In the genomic region with DNA sequence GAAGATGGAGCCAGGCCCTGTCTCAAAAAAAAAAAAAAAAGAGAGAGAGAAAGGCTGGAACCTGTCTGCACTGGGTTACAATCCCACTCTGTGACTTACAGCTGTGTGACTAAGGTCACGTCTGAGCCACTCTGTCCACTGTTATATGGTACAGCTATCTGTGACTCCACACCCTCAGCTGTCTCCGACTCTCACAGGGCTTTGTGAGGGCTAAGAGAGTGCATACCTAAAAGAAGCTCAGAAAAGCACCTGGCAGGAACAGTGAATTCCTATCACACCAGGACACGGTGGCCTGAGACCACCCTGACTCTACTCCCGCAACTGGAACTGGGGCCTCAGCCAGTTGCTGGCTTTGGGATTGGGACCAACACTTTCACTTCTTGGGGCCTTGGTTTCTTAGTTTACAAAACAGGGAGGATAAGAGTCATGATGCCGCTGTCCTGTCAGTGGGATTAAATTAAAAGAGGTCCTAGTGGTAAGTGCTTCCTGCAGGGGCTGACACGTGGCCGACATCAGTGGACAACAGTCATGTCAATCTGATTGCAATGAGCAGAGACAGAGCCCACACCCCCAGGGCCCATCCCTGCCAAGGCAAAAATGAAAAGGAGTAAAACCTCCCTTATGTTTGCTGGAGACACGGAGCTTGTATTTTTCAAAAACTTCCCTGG, we compare ENCODE assay signal across 1 cellular context.
A peak's percentile ranks its signal among the peaks of the same experiment; 100 is the strongest.
TF ChIP-seq lines count a peak whose summit lies in the region.

No MANE protein-coding gene starts in this region.

TF ChIP-seq in K562, 482 proteins besides CTCF, POLR2A, EP300 and RAD21 (continued from another document):
- TF ChIP-seq, protein P1, sequence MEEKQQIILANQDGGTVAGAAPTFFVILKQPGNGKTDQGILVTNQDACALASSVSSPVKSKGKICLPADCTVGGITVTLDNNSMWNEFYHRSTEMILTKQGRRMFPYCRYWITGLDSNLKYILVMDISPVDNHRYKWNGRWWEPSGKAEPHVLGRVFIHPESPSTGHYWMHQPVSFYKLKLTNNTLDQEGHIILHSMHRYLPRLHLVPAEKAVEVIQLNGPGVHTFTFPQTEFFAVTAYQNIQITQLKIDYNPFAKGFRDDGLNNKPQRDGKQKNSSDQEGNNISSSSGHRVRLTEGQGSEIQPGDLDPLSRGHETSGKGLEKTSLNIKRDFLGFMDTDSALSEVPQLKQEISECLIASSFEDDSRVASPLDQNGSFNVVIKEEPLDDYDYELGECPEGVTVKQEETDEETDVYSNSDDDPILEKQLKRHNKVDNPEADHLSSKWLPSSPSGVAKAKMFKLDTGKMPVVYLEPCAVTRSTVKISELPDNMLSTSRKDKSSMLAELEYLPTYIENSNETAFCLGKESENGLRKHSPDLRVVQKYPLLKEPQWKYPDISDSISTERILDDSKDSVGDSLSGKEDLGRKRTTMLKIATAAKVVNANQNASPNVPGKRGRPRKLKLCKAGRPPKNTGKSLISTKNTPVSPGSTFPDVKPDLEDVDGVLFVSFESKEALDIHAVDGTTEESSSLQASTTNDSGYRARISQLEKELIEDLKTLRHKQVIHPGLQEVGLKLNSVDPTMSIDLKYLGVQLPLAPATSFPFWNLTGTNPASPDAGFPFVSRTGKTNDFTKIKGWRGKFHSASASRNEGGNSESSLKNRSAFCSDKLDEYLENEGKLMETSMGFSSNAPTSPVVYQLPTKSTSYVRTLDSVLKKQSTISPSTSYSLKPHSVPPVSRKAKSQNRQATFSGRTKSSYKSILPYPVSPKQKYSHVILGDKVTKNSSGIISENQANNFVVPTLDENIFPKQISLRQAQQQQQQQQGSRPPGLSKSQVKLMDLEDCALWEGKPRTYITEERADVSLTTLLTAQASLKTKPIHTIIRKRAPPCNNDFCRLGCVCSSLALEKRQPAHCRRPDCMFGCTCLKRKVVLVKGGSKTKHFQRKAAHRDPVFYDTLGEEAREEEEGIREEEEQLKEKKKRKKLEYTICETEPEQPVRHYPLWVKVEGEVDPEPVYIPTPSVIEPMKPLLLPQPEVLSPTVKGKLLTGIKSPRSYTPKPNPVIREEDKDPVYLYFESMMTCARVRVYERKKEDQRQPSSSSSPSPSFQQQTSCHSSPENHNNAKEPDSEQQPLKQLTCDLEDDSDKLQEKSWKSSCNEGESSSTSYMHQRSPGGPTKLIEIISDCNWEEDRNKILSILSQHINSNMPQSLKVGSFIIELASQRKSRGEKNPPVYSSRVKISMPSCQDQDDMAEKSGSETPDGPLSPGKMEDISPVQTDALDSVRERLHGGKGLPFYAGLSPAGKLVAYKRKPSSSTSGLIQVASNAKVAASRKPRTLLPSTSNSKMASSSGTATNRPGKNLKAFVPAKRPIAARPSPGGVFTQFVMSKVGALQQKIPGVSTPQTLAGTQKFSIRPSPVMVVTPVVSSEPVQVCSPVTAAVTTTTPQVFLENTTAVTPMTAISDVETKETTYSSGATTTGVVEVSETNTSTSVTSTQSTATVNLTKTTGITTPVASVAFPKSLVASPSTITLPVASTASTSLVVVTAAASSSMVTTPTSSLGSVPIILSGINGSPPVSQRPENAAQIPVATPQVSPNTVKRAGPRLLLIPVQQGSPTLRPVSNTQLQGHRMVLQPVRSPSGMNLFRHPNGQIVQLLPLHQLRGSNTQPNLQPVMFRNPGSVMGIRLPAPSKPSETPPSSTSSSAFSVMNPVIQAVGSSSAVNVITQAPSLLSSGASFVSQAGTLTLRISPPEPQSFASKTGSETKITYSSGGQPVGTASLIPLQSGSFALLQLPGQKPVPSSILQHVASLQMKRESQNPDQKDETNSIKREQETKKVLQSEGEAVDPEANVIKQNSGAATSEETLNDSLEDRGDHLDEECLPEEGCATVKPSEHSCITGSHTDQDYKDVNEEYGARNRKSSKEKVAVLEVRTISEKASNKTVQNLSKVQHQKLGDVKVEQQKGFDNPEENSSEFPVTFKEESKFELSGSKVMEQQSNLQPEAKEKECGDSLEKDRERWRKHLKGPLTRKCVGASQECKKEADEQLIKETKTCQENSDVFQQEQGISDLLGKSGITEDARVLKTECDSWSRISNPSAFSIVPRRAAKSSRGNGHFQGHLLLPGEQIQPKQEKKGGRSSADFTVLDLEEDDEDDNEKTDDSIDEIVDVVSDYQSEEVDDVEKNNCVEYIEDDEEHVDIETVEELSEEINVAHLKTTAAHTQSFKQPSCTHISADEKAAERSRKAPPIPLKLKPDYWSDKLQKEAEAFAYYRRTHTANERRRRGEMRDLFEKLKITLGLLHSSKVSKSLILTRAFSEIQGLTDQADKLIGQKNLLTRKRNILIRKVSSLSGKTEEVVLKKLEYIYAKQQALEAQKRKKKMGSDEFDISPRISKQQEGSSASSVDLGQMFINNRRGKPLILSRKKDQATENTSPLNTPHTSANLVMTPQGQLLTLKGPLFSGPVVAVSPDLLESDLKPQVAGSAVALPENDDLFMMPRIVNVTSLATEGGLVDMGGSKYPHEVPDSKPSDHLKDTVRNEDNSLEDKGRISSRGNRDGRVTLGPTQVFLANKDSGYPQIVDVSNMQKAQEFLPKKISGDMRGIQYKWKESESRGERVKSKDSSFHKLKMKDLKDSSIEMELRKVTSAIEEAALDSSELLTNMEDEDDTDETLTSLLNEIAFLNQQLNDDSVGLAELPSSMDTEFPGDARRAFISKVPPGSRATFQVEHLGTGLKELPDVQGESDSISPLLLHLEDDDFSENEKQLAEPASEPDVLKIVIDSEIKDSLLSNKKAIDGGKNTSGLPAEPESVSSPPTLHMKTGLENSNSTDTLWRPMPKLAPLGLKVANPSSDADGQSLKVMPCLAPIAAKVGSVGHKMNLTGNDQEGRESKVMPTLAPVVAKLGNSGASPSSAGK (IDR thresholded peaks at IDR 0.05) = peak; percentile 75
- no peak for TF ChIP-seq LEF1 (IDR thresholded peaks at IDR 0.05)
- TF ChIP-seq, protein P2, sequence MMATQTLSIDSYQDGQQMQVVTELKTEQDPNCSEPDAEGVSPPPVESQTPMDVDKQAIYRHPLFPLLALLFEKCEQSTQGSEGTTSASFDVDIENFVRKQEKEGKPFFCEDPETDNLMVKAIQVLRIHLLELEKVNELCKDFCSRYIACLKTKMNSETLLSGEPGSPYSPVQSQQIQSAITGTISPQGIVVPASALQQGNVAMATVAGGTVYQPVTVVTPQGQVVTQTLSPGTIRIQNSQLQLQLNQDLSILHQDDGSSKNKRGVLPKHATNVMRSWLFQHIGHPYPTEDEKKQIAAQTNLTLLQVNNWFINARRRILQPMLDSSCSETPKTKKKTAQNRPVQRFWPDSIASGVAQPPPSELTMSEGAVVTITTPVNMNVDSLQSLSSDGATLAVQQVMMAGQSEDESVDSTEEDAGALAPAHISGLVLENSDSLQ (IDR thresholded peaks at IDR 0.05) = peak; percentile 73
- TF ChIP-seq TEAD2 (tag; IDR thresholded peaks at IDR 0.05) = no peak
- no peak for TF ChIP-seq NFATC3 (IDR thresholded peaks at IDR 0.05)
- TF ChIP-seq, protein P3, sequence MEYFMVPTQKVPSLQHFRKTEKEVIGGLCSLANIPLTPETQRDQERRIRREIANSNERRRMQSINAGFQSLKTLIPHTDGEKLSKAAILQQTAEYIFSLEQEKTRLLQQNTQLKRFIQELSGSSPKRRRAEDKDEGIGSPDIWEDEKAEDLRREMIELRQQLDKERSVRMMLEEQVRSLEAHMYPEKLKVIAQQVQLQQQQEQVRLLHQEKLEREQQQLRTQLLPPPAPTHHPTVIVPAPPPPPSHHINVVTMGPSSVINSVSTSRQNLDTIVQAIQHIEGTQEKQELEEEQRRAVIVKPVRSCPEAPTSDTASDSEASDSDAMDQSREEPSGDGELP (CRISPR knock-in tag; IDR thresholded peaks at IDR 0.05; ENCODE audit: borderline replicate concordance) = no peak
- TF ChIP-seq ZNF507 (tag; conservative IDR thresholded peaks at IDR 0.05) = no peak
- no peak for TF ChIP-seq SMARCA4 (IDR thresholded peaks at IDR 0.05)
- TF ChIP-seq ZFP36 (IDR thresholded peaks at IDR 0.05; ENCODE audit: low read depth, low read length, partially characterized antibody) = peak; percentile 87
- TF ChIP-seq, protein P4, sequence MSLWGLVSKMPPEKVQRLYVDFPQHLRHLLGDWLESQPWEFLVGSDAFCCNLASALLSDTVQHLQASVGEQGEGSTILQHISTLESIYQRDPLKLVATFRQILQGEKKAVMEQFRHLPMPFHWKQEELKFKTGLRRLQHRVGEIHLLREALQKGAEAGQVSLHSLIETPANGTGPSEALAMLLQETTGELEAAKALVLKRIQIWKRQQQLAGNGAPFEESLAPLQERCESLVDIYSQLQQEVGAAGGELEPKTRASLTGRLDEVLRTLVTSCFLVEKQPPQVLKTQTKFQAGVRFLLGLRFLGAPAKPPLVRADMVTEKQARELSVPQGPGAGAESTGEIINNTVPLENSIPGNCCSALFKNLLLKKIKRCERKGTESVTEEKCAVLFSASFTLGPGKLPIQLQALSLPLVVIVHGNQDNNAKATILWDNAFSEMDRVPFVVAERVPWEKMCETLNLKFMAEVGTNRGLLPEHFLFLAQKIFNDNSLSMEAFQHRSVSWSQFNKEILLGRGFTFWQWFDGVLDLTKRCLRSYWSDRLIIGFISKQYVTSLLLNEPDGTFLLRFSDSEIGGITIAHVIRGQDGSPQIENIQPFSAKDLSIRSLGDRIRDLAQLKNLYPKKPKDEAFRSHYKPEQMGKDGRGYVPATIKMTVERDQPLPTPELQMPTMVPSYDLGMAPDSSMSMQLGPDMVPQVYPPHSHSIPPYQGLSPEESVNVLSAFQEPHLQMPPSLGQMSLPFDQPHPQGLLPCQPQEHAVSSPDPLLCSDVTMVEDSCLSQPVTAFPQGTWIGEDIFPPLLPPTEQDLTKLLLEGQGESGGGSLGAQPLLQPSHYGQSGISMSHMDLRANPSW (CRISPR knock-in tag; IDR thresholded peaks at IDR 0.05) = no peak
- TF ChIP-seq KDM2B (CRISPR knock-in tag; IDR thresholded peaks at IDR 0.05) = no peak
- no peak for TF ChIP-seq SRSF3 (IDR thresholded peaks at IDR 0.05; ENCODE audit: insufficient read depth, low read length)
- no peak for TF ChIP-seq POLR3A (IDR thresholded peaks at IDR 0.05; ENCODE audit: borderline replicate concordance, extremely low read depth, insufficient read depth, insufficient read length)
- TF ChIP-seq, protein P5, sequence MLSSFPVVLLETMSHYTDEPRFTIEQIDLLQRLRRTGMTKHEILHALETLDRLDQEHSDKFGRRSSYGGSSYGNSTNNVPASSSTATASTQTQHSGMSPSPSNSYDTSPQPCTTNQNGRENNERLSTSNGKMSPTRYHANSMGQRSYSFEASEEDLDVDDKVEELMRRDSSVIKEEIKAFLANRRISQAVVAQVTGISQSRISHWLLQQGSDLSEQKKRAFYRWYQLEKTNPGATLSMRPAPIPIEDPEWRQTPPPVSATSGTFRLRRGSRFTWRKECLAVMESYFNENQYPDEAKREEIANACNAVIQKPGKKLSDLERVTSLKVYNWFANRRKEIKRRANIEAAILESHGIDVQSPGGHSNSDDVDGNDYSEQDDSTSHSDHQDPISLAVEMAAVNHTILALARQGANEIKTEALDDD (IDR thresholded peaks at IDR 0.05) = no peak
- TF ChIP-seq CXXC5 (CRISPR knock-in tag; IDR thresholded peaks at IDR 0.05) = peak; percentile 44
- no peak for TF ChIP-seq ZSCAN32 (CRISPR knock-in tag; IDR thresholded peaks at IDR 0.05)
TF ChIP-seq in K562: peak in this region for 15.
